8 cellular contexts compared by ENCODE assay signal in genomic region chr12:46382974-46383653, GRCh38. TPM values are rescaled to one million over a fixed set of nuclear protein-coding genes. Genes with fewer than 3 reads are reported as not detected.
DNase-seq lines count a peak whose midpoint lies in the region; ATAC-seq and TF ChIP-seq lines count a peak whose summit lies in the region.

No MANE protein-coding gene starts in this region.

- CTCF ChIA-PET in GM10248 (lab: Yijun Ruan, JAX) = no interaction called here

- H3K4me3 ChIP-seq in osteoblast (ENCODE audit: insufficient read depth, low read length) = peak overlapping the region; percentile 77
- H3K4me3 ChIP-seq in thoracic aorta = peak overlapping the region; percentile 88

- peaks cover 24% of the 10 kb centered on the region for H3K79me2 ChIP-seq in osteoblast (ENCODE audit: insufficient read depth, low read length)

- no peaks in the 10 kb centered on the region for H3K9me3 ChIP-seq in osteoblast (ENCODE audit: low read depth, low read length)
- H3K9me3 ChIP-seq in thoracic aorta = no peaks in the 10 kb centered on the region

- H3K36me3 Mint-ChIP-seq in activated naive CD4-positive, alpha-beta T cell treated with anti-CD3 and anti-CD28 coated beads, Interleukin-2, amount 50 U/mL, for 24 hours = no peaks in the 10 kb centered on the region

- peak overlapping the region; percentile 91 for H3K4me3 Mint-ChIP-seq in activated naive CD4-positive, alpha-beta T cell treated with anti-CD3 and anti-CD28 coated beads, Interleukin-2, amount 50 U/mL, for 24 hours

- TF ChIP-seq CTCF in GM10248 (IDR thresholded peaks at IDR 0.05; ENCODE audit: control extremely low read depth, extremely low read depth, low read depth, missing control alignments) = peak; percentile 36
- TF ChIP-seq CTCF in osteoblast (IDR thresholded peaks at IDR 0.05; ENCODE audit: extremely low read depth, low read depth, low read length) = no peak
- no peak for TF ChIP-seq CTCF in thoracic aorta (IDR thresholded peaks at IDR 0.05)

- H2AFZ ChIP-seq in osteoblast (ENCODE audit: low read length) = peak overlapping the region; percentile 40

- DNase-seq in GM10248 (ENCODE audit: extremely low spot score) (peak; percentile 88), NAMALWA (ENCODE audit: low spot score) (peak; percentile 92), SK-N-DZ (ENCODE audit: low spot score) (peak; percentile 91), glomerular visceral epithelial cell (ENCODE audit: extremely low spot score) (peak; percentile 97), osteoblast (ENCODE audit: insufficient read length, low spot score, missing footprints) (peak; percentile 91), thoracic aorta (ENCODE audit: low spot score) (peak; percentile 86)

- ATAC-seq in HG02571 (IDR thresholded peaks at IDR 0.05; ENCODE audit: unreplicated experiment) (peak; percentile 67), thoracic aorta (ENCODE audit: insufficient number of reproducible peaks, low FRiP score, low read depth) (peak; percentile 64)

- no peaks in the 10 kb centered on the region for H3K27me3 Mint-ChIP-seq in activated naive CD4-positive, alpha-beta T cell treated with anti-CD3 and anti-CD28 coated beads, Interleukin-2, amount 50 U/mL, for 24 hours

- H4K20me1 ChIP-seq in osteoblast (ENCODE audit: insufficient read depth, low read length) = no peaks in the 10 kb centered on the region

- H3K36me3 ChIP-seq in osteoblast (ENCODE audit: insufficient read depth, low read length) = no peaks in the 10 kb centered on the region
- no peaks in the 10 kb centered on the region for H3K36me3 ChIP-seq in thoracic aorta

- peak overlapping the region; percentile 98 for H3K27ac ChIP-seq in osteoblast (ENCODE audit: low read depth, low read length)
- peak overlapping the region; percentile 96 to 99 for H3K27ac ChIP-seq in thoracic aorta

- no peaks in the 10 kb centered on the region for H3K27me3 ChIP-seq in osteoblast (ENCODE audit: insufficient read depth, low read length)
- no peaks in the 10 kb centered on the region for H3K27me3 ChIP-seq in thoracic aorta (replicated peaks; ENCODE audit: insufficient read depth)

- H3K4me1 Mint-ChIP-seq in activated naive CD4-positive, alpha-beta T cell treated with anti-CD3 and anti-CD28 coated beads, Interleukin-2, amount 50 U/mL, for 24 hours = peaks cover 49% of the 10 kb centered on the region

- H3K4me1 ChIP-seq in osteoblast (ENCODE audit: insufficient read depth, low read length) (peaks cover 49% of the 10 kb centered on the region), thoracic aorta (ENCODE audit: control insufficient read depth in 1 of 2, low read depth in 2 of 2) (peaks cover 36 to 43% of the 10 kb centered on the region in 2 donors)

- POLR2A ChIA-PET in GM10248 (lab: Yijun Ruan, JAX) = interaction anchor here (0.7 to 1.2 kb wide), 2 partner anchors 11 to 114 kb away, joined by 3 to 10 read pairs; partner anchors contain the start of genes SLC38A1 and SLC38A2

- H3K27ac Mint-ChIP-seq in activated naive CD4-positive, alpha-beta T cell treated with anti-CD3 and anti-CD28 coated beads, Interleukin-2, amount 50 U/mL, for 24 hours = peak overlapping the region; percentile 97

- peak overlapping the region; percentile 87 for H3K4me2 ChIP-seq in osteoblast (ENCODE audit: insufficient read depth, low read length)

- H3K9me3 Mint-ChIP-seq in activated naive CD4-positive, alpha-beta T cell treated with anti-CD3 and anti-CD28 coated beads, Interleukin-2, amount 50 U/mL, for 24 hours = no peaks in the 10 kb centered on the region

RNA-seq across cellular contexts. Expression of gene SLC38A2, which starts 10.5 kb away (rescaled TPM):
- polyA plus RNA-seq in SK-N-DZ (2014; cell fraction: cytosol; rRNA removed) = 155 and 160 TPM in 2 replicates
- 232 and 278 TPM in 2 replicates for polyA plus RNA-seq in SK-N-DZ (2014; cell fraction: nucleus; rRNA removed)
- 919 and 1,020 TPM in 2 replicates for total RNA-seq in osteoblast
- 100 to 1,000 TPM; 334 to 384 TPM for total RNA-seq in thoracic aorta

Comparison
In these comparisons a context has a peak if more than half of its experiments do, and no peak if none do; other contexts are left out.
1. Peak in every context shown above with its lines: DNase-seq, ATAC-seq, H3K4me3 ChIP-seq and H3K27ac ChIP-seq.